Comparison of ENCODE assay signal across 12 cellular contexts in genomic region chr17:48603959-48604769, GRCh38. TPM values are rescaled to one million over a fixed set of nuclear protein-coding genes. Genes with fewer than 3 reads are reported as not detected.
DNase-seq lines count a peak whose midpoint lies in the region; ATAC-seq and TF ChIP-seq lines count a peak whose summit lies in the region.
"Had no signal": no experiment of that assay in that cellular context is flagged by ENCODE, and none has a peak within 500 bp of the region (broad histone marks: within the 10 kb centered on the region; RNA-seq: fewer than 3 reads in every experiment).

No MANE protein-coding gene starts in this region.

- peak overlapping the region; percentile 86 for H3K27ac ChIP-seq in HEK293 (ENCODE audit: extremely low read depth, low read depth, low read length)
- H3K27ac ChIP-seq: esophagus squamous epithelium had no signal

- intact Hi-C loops in mucosa of descending colon (cut with DNase I, micrococcal nuclease): no loop called here

- H3K9me3 ChIP-seq in HEK293 (ENCODE audit: control insufficient read depth, insufficient read depth, low read depth, low read length): no peaks in the 10 kb centered on the region
- H3K9me3 ChIP-seq in adipocyte (ENCODE audit: control insufficient read depth, low read length): no peaks in the 10 kb centered on the region
- H3K9me3 ChIP-seq in mucosa of descending colon: no peaks in the 10 kb centered on the region
- H3K9me3 ChIP-seq: esophagus squamous epithelium had no signal

- peaks cover 100% of the 10 kb centered on the region; the same call in 1 of the 2 replicates for H3K27me3 Mint-ChIP-seq in WTC11 (ENCODE audit: low read depth)

- H3K4me3 ChIP-seq in HEK293 (ENCODE audit: low read depth, low read length): peak overlapping the region; percentile 57
- peak overlapping the region; percentile 95 for H3K4me3 ChIP-seq in adipocyte (ENCODE audit: low read length)
- peak overlapping the region; percentile 54 for H3K4me3 ChIP-seq in mucosa of descending colon

- H3K9ac ChIP-seq in adipocyte (ENCODE audit: low read length): peak overlapping the region; percentile 97

- POLR2A ChIA-PET in HEK293 (lab: Yijun Ruan, JAX) (interaction anchor here (0.6 to 1.2 kb wide), 6 partner anchors 12 to 968 kb away, joined by 3 to 8 read pairs (median 5); no protein-coding TSS in a partner anchor), WTC11 (lab: Charles Lee) (interaction anchor here (0.7 kb wide), 1 partner anchor 46 kb away, joined by 4 read pairs; no protein-coding TSS in a partner anchor)

- TF ChIP-seq CTCF in HEK293 (tag by site-specific recombination; IDR thresholded peaks at IDR 0.05) (0 out of 2 replicates have a peak, but pooled peaks have one; percentile 9), mucosa of descending colon (IDR thresholded peaks at IDR 0.05) (no peak), WTC11 (IDR thresholded peaks at IDR 0.05) (no peak)

- no peak overlapping the region for H3K27ac Mint-ChIP-seq in WTC11

- H3K27me3 ChIP-seq in adipocyte (replicated peaks; ENCODE audit: control insufficient read depth, insufficient read depth, low read length): no peaks in the 10 kb centered on the region

- H3K9me3 Mint-ChIP-seq in WTC11: no peaks in the 10 kb centered on the region

- H3K4me1 ChIP-seq in HEK293 (ENCODE audit: control insufficient read depth, insufficient read depth, low read length): peaks cover 41% of the 10 kb centered on the region
- peaks cover 41% of the 10 kb centered on the region for H3K4me1 ChIP-seq in adipocyte (ENCODE audit: control insufficient read depth, insufficient read depth, low read length)
- peaks cover 22% of the 10 kb centered on the region for H3K4me1 ChIP-seq in mucosa of descending colon (ENCODE audit: low read depth)

- ATAC-seq in mucosa of descending colon: peak; percentile 69
- ATAC-seq in WTC11: no peak
- no peak for ATAC-seq in GM18517 (IDR thresholded peaks at IDR 0.05; ENCODE audit: unreplicated experiment)

- H3K4me3 Mint-ChIP-seq in WTC11: no peak overlapping the region

- H3K36me3 Mint-ChIP-seq in WTC11: 0 out of 2 replicates have a peak, but pooled peaks cover 5% of the 10 kb centered on the region
- H3K36me3 Mint-ChIP-seq: naive B cell had no signal

- H3K36me3 ChIP-seq in HEK293 (ENCODE audit: control insufficient read depth in 2 of 2, insufficient read depth in 1 of 2, low read length in 2 of 2): peaks cover 7 to 15% of the 10 kb centered on the region in 2 experiments
- no peaks in the 10 kb centered on the region for H3K36me3 ChIP-seq in adipocyte (ENCODE audit: control insufficient read depth, insufficient read depth, low read length, severe bottlenecking)
- H3K36me3 ChIP-seq in mucosa of descending colon (ENCODE audit: low read depth): no peaks in the 10 kb centered on the region
- H3K36me3 ChIP-seq: esophagus squamous epithelium had no signal

- CTCF ChIA-PET in HEK293 (lab: Yijun Ruan, JAX): interaction anchor here (0.6 to 0.9 kb wide), 6 partner anchors 22 to 1913 kb away, joined by 3 to 5 read pairs (median 4); no protein-coding TSS in a partner anchor
- CTCF ChIA-PET in WTC11 (lab: Charles Lee): interaction anchor here (0.6 to 0.7 kb wide), 3 partner anchors 9 to 1565 kb away, joined by 3 to 4 read pairs (median 3); no protein-coding TSS in a partner anchor

- peaks cover 12% of the 10 kb centered on the region for H3K4me1 Mint-ChIP-seq in WTC11

- DNase-seq in 8988T (peak; percentile 88), adipocyte (ENCODE audit: low read depth) (no peak), mucosa of descending colon (peak; percentile 77 to 84 (median 81)), epidermal melanocyte (ENCODE audit: insufficient read length, low spot score) (no peak), NK-92 (lab: John Stamatoyannopoulos, UW; ENCODE audit: unreplicated experiment) (no peak), WTC11 (ENCODE audit: low spot score) (no peak)
- DNase-seq: activated naive CD4-positive, alpha-beta T cell treated with anti-CD3 and anti-CD28 coated beads, Interleukin-2, amount 50 U/mL, for 16 hours; esophagus squamous epithelium; naive B cell; NCI-H2171 treated with DMSO at 0.1 percent for 48 hours had no signal

TF ChIP-seq in HEK293, 187 proteins besides CTCF, POLR2A, EP300 and RAD21 (continues in another document):
- TF ChIP-seq ZNF341 (tag by site-specific recombination; IDR thresholded peaks at IDR 0.05; ENCODE audit: low read depth) (peak; percentile 79), ZNF510 (tag by site-specific recombination; IDR thresholded peaks at IDR 0.05; ENCODE audit: insufficient replicate concordance) (no peak), ZNF366 (tag by site-specific recombination; conservative IDR thresholded peaks at IDR 0.05) (peak; percentile 42; the same call in 1 of the 2 replicates), OSR2 (tag by site-specific recombination; IDR thresholded peaks at IDR 0.05) (peak; percentile 41), ZBTB20 (tag by site-specific recombination; IDR thresholded peaks at IDR 0.05) (peak; percentile 38; the same call in 1 of the 2 replicates), ZNF24 (tag by site-specific recombination; IDR thresholded peaks at IDR 0.05) (peak; percentile 17; the same call in 1 of the 2 replicates), ZNF76 (tag by site-specific recombination; IDR thresholded peaks at IDR 0.05; ENCODE audit: borderline replicate concordance, low read depth) (peak; percentile 63; the same call in 1 of the 2 replicates)
- TF ChIP-seq, protein P1, sequence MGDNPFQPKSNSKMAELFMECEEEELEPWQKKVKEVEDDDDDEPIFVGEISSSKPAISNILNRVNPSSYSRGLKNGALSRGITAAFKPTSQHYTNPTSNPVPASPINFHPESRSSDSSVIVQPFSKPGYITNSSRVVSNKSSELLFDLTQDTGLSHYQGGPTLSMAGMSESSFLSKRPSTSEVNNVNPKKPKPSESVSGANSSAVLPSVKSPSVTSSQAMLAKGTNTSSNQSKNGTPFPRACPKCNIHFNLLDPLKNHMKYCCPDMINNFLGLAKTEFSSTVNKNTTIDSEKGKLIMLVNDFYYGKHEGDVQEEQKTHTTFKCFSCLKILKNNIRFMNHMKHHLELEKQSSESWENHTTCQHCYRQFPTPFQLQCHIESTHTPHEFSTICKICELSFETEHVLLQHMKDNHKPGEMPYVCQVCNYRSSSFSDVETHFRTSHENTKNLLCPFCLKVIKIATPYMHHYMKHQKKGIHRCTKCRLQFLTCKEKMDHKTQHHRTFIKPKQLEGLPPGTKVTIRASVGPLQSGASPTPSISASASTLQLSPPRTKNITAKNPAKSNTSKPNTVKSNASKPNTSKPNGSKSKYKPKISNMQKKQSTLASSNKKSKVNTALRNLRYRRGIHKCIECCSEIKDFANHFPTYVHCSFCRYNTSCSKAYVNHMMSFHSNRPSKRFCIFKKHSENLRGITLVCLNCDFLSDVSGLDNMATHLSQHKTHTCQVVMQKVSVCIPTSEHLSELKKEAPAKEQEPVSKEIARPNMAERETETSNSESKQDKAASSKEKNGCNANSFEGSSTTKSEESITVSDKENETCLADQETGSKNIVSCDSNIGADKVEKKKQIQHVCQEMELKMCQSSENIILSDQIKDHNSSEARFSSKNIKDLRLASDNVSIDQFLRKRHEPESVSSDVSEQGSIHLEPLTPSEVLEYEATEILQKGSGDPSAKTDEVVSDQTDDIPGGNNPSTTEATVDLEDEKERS (tag by site-specific recombination; IDR thresholded peaks at IDR 0.05): no peak

TF ChIP-seq in WTC11, 78 proteins besides CTCF, POLR2A, EP300 and RAD21:
- TF ChIP-seq ZNF138 (CRISPR knock-in tag; conservative IDR thresholded peaks at IDR 0.05) (no peak), ATF1 (CRISPR knock-in tag; IDR thresholded peaks at IDR 0.05) (no peak), ZMAT4 (CRISPR knock-in tag; IDR thresholded peaks at IDR 0.05) (no peak), TCF7 (CRISPR knock-in tag; IDR thresholded peaks at IDR 0.05; ENCODE audit: low read depth) (no peak), EMX1 (CRISPR knock-in tag; IDR thresholded peaks at IDR 0.05) (no peak), ELF4 (CRISPR knock-in tag; IDR thresholded peaks at IDR 0.05; ENCODE audit: low read depth) (no peak)
- TF ChIP-seq, protein P2, sequence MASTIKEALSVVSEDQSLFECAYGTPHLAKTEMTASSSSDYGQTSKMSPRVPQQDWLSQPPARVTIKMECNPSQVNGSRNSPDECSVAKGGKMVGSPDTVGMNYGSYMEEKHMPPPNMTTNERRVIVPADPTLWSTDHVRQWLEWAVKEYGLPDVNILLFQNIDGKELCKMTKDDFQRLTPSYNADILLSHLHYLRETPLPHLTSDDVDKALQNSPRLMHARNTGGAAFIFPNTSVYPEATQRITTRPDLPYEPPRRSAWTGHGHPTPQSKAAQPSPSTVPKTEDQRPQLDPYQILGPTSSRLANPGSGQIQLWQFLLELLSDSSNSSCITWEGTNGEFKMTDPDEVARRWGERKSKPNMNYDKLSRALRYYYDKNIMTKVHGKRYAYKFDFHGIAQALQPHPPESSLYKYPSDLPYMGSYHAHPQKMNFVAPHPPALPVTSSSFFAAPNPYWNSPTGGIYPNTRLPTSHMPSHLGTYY (CRISPR knock-in tag; IDR thresholded peaks at IDR 0.05): no peak

RNA-seq across cellular contexts. Expression of gene HOXB6, which starts 0.6 kb away (rescaled TPM):
- total RNA-seq in mucosa of descending colon (10 to 100 TPM; 41.3 to 68.8 (median 50.9) TPM), WTC11 (2021) (0.11 TPM in 1 of 3 replicates, not detected in the others)

RNA-seq across cellular contexts. Expression of gene HOXB7, which starts 6.7 kb away (rescaled TPM):
- total RNA-seq in mucosa of descending colon: 10 to 100 TPM; 10.9 to 29.1 (median 22.4) TPM
- total RNA-seq in WTC11 (2021): 0.14 TPM in 1 of 3 replicates, not detected in the others

RNA-seq across cellular contexts. Expression of gene HOXB5, which starts 10.6 kb away (rescaled TPM):
- total RNA-seq in mucosa of descending colon (10 to 100 TPM; 16.2 to 29.3 (median 19.9) TPM), WTC11 (2021) (not detected in 3 replicates)
- total RNA-seq: esophagus squamous epithelium had no signal

RNA-seq across cellular contexts. Expression of gene HOXB8, which starts 10.9 kb away (rescaled TPM):
- total RNA-seq in mucosa of descending colon: 1 to 10 TPM; 4.2 to 7.5 (median 5.6) TPM
- total RNA-seq in WTC11 (2021): not detected in 3 replicates
- total RNA-seq: esophagus squamous epithelium had no signal

RNA-seq across cellular contexts. Expression of gene HOXB3, which starts 14.1 kb away (rescaled TPM):
- 10 to 100 TPM; 42.4 to 64.8 (median 43.4) TPM for total RNA-seq in mucosa of descending colon
- 0.09 to 0.30 TPM (median 0.11 TPM) in 3 replicates for total RNA-seq in WTC11 (2021)

Comparison
In these comparisons a context has a peak if more than half of its experiments do, and no peak if none do; other contexts are left out.
1. DNase-seq: peak in 8988T (single experiment) and mucosa of descending colon (3 of 3); none in adipocyte (single experiment), epidermal melanocyte (single experiment), NK-92 (single experiment) and WTC11 (single experiment).
2. RNA of gene HOXB6, which starts 0.6 kb away (total RNA-seq): 41.3 to 68.8 TPM in mucosa of descending colon; 0.11 TPM in WTC11; every median in the first group is over 10 times any median in the second.
3. RNA of gene HOXB7, which starts 6.7 kb away (total RNA-seq): 10.9 to 29.1 TPM in mucosa of descending colon; 0.14 TPM in WTC11; every median in the first group is over 10 times any median in the second.
4. RNA of gene HOXB5, which starts 10.6 kb away (total RNA-seq): 16.2 to 29.3 TPM in mucosa of descending colon; not detected in WTC11; every median in the first group is over 10 times any median in the second.
5. Peak in every context shown above with its lines, with median percentiles within 50 percentile points of each other: H3K4me3 ChIP-seq.